Comparison of ENCODE assay signal across 12 cellular contexts in the genomic region with DNA sequence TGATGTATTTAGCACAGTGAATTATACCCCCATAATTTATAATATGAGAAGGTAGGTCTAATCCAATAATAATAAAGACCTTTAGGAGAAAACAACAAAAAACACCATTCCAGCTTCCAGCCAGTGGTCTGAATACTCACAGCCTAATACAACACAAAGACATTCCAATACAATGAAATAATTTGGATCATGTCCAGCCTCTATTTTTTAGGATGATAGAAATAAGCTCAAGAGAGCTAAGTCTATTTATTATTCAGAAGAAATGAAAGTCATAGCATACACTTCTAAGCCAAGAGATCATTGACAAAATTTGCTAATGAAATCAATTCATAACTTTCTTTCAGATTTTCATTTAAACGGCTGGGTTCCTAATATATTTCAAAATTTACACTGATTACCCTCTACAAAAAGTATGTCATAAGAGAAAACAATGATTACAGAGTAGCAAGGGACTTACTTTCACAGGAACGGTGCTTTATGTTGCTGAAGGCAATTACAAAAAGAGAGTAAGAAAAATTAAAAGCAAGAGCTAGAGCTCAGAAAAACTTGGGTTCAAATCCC. TPM values are rescaled to one million over a fixed set of nuclear protein-coding genes. Genes with fewer than 3 reads are reported as not detected.
DNase-seq lines count a peak whose midpoint lies in the region; ATAC-seq, FAIRE-seq and TF ChIP-seq lines count a peak whose summit lies in the region.
"Had no signal": no experiment of that assay in that cellular context is flagged by ENCODE, and none has a peak within 500 bp of the region (broad histone marks: within the 10 kb centered on the region; RNA-seq: fewer than 3 reads in every experiment).

No MANE protein-coding gene starts in this region.

- no peaks in the 10 kb centered on the region for H3K27me3 Mint-ChIP-seq in MCF 10A (ENCODE audit: insufficient read depth, unreplicated experiment)
- H3K27me3 Mint-ChIP-seq in naive thymus-derived CD8-positive, alpha-beta T cell = peaks cover 0 to 7% (median 4%) of the 10 kb centered on the region in 5 donors

- no peak overlapping the region for H2BK15ac ChIP-seq in IMR-90 (ENCODE audit: low read depth, low read length)

- peaks cover 55% of the 10 kb centered on the region for H3K79me2 ChIP-seq in keratinocyte (ENCODE audit: control insufficient read depth, insufficient read depth, low read length)

- H3K79me1 ChIP-seq in IMR-90 (ENCODE audit: low read depth in 1 of 2, low read length in 2 of 2) = peaks cover 52 to 71% of the 10 kb centered on the region in 2 experiments

- H3K4me3 ChIP-seq in IMR-90 (ENCODE audit: insufficient read depth, low read depth, low read length) (no peak overlapping the region), keratinocyte (ENCODE audit: control insufficient read depth in 2 of 3, extremely low read depth in 1 of 3, insufficient read depth in 2 of 3, low read depth in 1 of 3, low read length in 3 of 3) (no peak overlapping the region), stomach (no peak overlapping the region)
- H3K4me3 ChIP-seq: thoracic aorta had no signal

- no peak overlapping the region for H2BK20ac ChIP-seq in IMR-90 (ENCODE audit: low read depth, low read length)

- no peaks in the 10 kb centered on the region for H3K27me3 ChIP-seq in IMR-90 (ENCODE audit: control insufficient read depth, insufficient read depth, low read length)
- no peaks in the 10 kb centered on the region for H3K27me3 ChIP-seq in keratinocyte (ENCODE audit: control insufficient read depth, extremely low read depth, insufficient read depth, low read length)
- no peaks in the 10 kb centered on the region for H3K27me3 ChIP-seq in stomach

- no peak overlapping the region for H3K4me3 Mint-ChIP-seq in MCF 10A (ENCODE audit: unreplicated experiment)
- no peak overlapping the region for H3K4me3 Mint-ChIP-seq in naive thymus-derived CD8-positive, alpha-beta T cell

- POLR2A ChIA-PET in IMR-90 (lab: Charles Lee; ENCODE audit: unreplicated experiment) = no interaction called here
- POLR2A ChIA-PET in MCF 10A (lab: Yijun Ruan, JAX) = interaction anchor here (1.0 to 2.1 kb wide), 5 partner anchors 9 to 24 kb away, joined by 3 to 14 read pairs (median 3); no protein-coding TSS in a partner anchor
- POLR2A ChIA-PET in naive thymus-derived CD8-positive, alpha-beta T cell (lab: Charles Lee) = no interaction called here

- H3K18ac ChIP-seq in IMR-90 (ENCODE audit: low read depth, low read length) = no peak overlapping the region

- CTCF ChIA-PET in IMR-90 (lab: Yijun Ruan, JAX) = interaction anchor here (0.7 kb wide), 1 partner anchor 114 kb away, joined by 3 read pairs; no protein-coding TSS in a partner anchor
- CTCF ChIA-PET in MCF 10A (lab: Yijun Ruan, JAX) = interaction anchor here (0.7 to 2.8 kb wide), 4 partner anchors 13 to 90 kb away, joined by 3 to 10 read pairs (median 3); no protein-coding TSS in a partner anchor

- TF ChIP-seq EP300 in stomach (IDR thresholded peaks at IDR 0.05) = no peak

- peak; percentile 64 for DNase-seq in IMR-90
- peak; percentile 36 for DNase-seq in MCF 10A (ENCODE audit: unreplicated experiment)
- DNase-seq in keratinocyte (ENCODE audit: low read depth, low spot score) = no peak
- DNase-seq in stomach = no peak
- no peak for DNase-seq in NCI-H748 (lab: John Stamatoyannopoulos, UW; ENCODE audit: unreplicated experiment)
- DNase-seq in activated CD8-positive, alpha-beta memory T cell treated with anti-CD3 and anti-CD28 coated beads, Interleukin-2, amount 50 U/mL, for 4 hours = no peak
- no peak for DNase-seq in D721Med (ENCODE audit: insufficient read length, low spot score)
- no peak for DNase-seq in naive thymus-derived CD8-positive, alpha-beta T cell
- DNase-seq: activated naive CD4-positive, alpha-beta T cell treated with anti-CD3 and anti-CD28 coated beads, Interleukin-2, amount 50 U/mL, for 16 hours; NCI-H1092 had no signal

- TF ChIP-seq POLR2A in IMR-90 (IDR thresholded peaks at IDR 0.05; ENCODE audit: low read depth, low read length) = no peak
- TF ChIP-seq POLR2A in stomach (IDR thresholded peaks at IDR 0.05) = no peak

- peaks cover 17% of the 10 kb centered on the region for H4K20me1 ChIP-seq in IMR-90 (ENCODE audit: insufficient read depth, low read length)
- H4K20me1 ChIP-seq in keratinocyte (ENCODE audit: control insufficient read depth, extremely low read depth, insufficient read depth, low read length) = no peaks in the 10 kb centered on the region

- H3K9me3 ChIP-seq in IMR-90 (ENCODE audit: control insufficient read depth, insufficient read depth, low read length) = no peaks in the 10 kb centered on the region
- H3K9me3 ChIP-seq in keratinocyte (ENCODE audit: control insufficient read depth, low read depth, low read length) = no peaks in the 10 kb centered on the region
- H3K9me3 ChIP-seq in stomach = no peaks in the 10 kb centered on the region
- H3K9me3 ChIP-seq: thoracic aorta had no signal

- TF ChIP-seq CTCF in IMR-90 (conservative IDR thresholded peaks at IDR 0.05; ENCODE audit: low read depth, low read length) (no peak), MCF 10A (IDR thresholded peaks at IDR 0.05; ENCODE audit: unreplicated experiment) (no peak), keratinocyte (optimal IDR thresholded peaks at IDR 0.05 in 1 of 3, IDR thresholded peaks at IDR 0.05 in 1 of 3, conservative IDR thresholded peaks at IDR 0.05 in 1 of 3; ENCODE audit: extremely low read depth in 1 of 3, insufficient read depth in 2 of 3, low read length in 3 of 3) (no peak), stomach (IDR thresholded peaks at IDR 0.05) (no peak), D721Med (IDR thresholded peaks at IDR 0.05; ENCODE audit: insufficient read depth, missing control alignments) (no peak)

- no peaks in the 10 kb centered on the region for H3K9me3 Mint-ChIP-seq in MCF 10A (ENCODE audit: unreplicated experiment)
- peaks cover 0 to 4% (median 0%) of the 10 kb centered on the region in 9 donors for H3K9me3 Mint-ChIP-seq in naive thymus-derived CD8-positive, alpha-beta T cell

- no peaks in the 10 kb centered on the region for H3K36me3 Mint-ChIP-seq in MCF 10A (ENCODE audit: insufficient read depth, unreplicated experiment)
- H3K36me3 Mint-ChIP-seq in naive thymus-derived CD8-positive, alpha-beta T cell = no peaks in the 10 kb centered on the region

- no peak overlapping the region for H2AK5ac ChIP-seq in IMR-90 (ENCODE audit: low read depth, low read length)

- H3K56ac ChIP-seq in IMR-90 (ENCODE audit: extremely low read depth, insufficient read depth, low read length) = no peak overlapping the region

- H3K9me1 ChIP-seq in IMR-90 (ENCODE audit: insufficient read depth, low read length) (peaks cover 6% of the 10 kb centered on the region), keratinocyte (ENCODE audit: control insufficient read depth, extremely low read depth, insufficient read depth, low read length) (no peaks in the 10 kb centered on the region)

- peak; percentile 24 for ATAC-seq in IMR-90 (ENCODE audit: low read depth)
- no peak for ATAC-seq in naive thymus-derived CD8-positive, alpha-beta T cell
- ATAC-seq: sciatic nerve had no signal

- H2BK120ac ChIP-seq in IMR-90 (ENCODE audit: low read depth, low read length) = no peak overlapping the region

- H3K9ac ChIP-seq in IMR-90 (ENCODE audit: low read depth, low read length) = no peak overlapping the region
- no peak overlapping the region for H3K9ac ChIP-seq in keratinocyte (ENCODE audit: control insufficient read depth, extremely low read depth, insufficient read depth, low read length)

- in situ Hi-C loops in IMR-90 (cut with MboI; ENCODE audit: low sequenced_read_pairs) = no loop called here

- no peak overlapping the region for H4K8ac ChIP-seq in IMR-90 (ENCODE audit: low read depth in 2 of 2, low read length in 2 of 2)

- H2AK9ac ChIP-seq in IMR-90 (replicated peaks; ENCODE audit: low read depth, low read length, poor library complexity) = no peak overlapping the region

- H3K27ac Mint-ChIP-seq in MCF 10A (ENCODE audit: low read depth, unreplicated experiment) = no peak overlapping the region
- no peak overlapping the region for H3K27ac Mint-ChIP-seq in naive thymus-derived CD8-positive, alpha-beta T cell

- H3K4ac ChIP-seq in IMR-90 (ENCODE audit: low read depth, low read length) = no peak overlapping the region

- no peak overlapping the region for H4K5ac ChIP-seq in IMR-90 (ENCODE audit: low read depth, low read length)

- dilution Hi-C loops in IMR-90 (cut with HindIII; ENCODE audit: low sequenced_read_pairs, unreplicated experiment) = no loop called here
- dilution Hi-C loops in keratinocyte (cut with MboI; ENCODE audit: extremely low pct_ligation_motif_present, low sequenced_read_pairs) = no loop called here

- H3K23ac ChIP-seq in IMR-90 (ENCODE audit: low read depth, low read length) = no peak overlapping the region

- peaks cover 1% of the 10 kb centered on the region; the same call in 1 of the 2 replicates for H3K36me3 ChIP-seq in IMR-90 (ENCODE audit: control insufficient read depth, insufficient read depth, low read length)
- H3K36me3 ChIP-seq in keratinocyte (ENCODE audit: control insufficient read depth in 2 of 2, extremely low read depth in 1 of 2, insufficient read depth in 2 of 2, low read length in 2 of 2) = peaks cover 0 to under 1% of the 10 kb centered on the region in 2 experiments
- H3K36me3 ChIP-seq in stomach = no peaks in the 10 kb centered on the region
- H3K36me3 ChIP-seq: thoracic aorta had no signal

- no peak overlapping the region for H2AFZ ChIP-seq in IMR-90 (replicated peaks; ENCODE audit: low read length, poor library complexity)
- no peak overlapping the region for H2AFZ ChIP-seq in keratinocyte (ENCODE audit: control insufficient read depth, low read length)

- FAIRE-seq in keratinocyte (lab: Jason Lieb, UNC) = no peak
- no peak for FAIRE-seq in D721Med (lab: Jason Lieb, UNC)

- intact Hi-C loops in IMR-90 (cut with micrococcal nuclease) (no loop called here), MCF 10A (cut with micrococcal nuclease) (no loop called here), stomach (cut with DNase I; ENCODE audit: low total_unique reads) (no loop called here)

- peaks cover 22% of the 10 kb centered on the region for H3K4me1 Mint-ChIP-seq in MCF 10A (ENCODE audit: insufficient read depth, unreplicated experiment)
- no peaks in the 10 kb centered on the region for H3K4me1 Mint-ChIP-seq in naive thymus-derived CD8-positive, alpha-beta T cell

- H3K4me1 ChIP-seq in IMR-90 (ENCODE audit: control insufficient read depth, insufficient read depth, low read length) (peaks cover 21% of the 10 kb centered on the region), keratinocyte (ENCODE audit: control insufficient read depth, extremely low read depth, insufficient read depth, low read length) (peaks cover 22% of the 10 kb centered on the region), stomach (peaks cover 7 to 87% (median 55%) of the 10 kb centered on the region in 4 donors)

- TF ChIP-seq RAD21 in IMR-90 (IDR thresholded peaks at IDR 0.05; ENCODE audit: low read length) = no peak

- no peak overlapping the region; the same call in 1 of the 2 replicates for H4K91ac ChIP-seq in IMR-90 (ENCODE audit: insufficient read depth, low read depth, low read length)

- H3K27ac ChIP-seq in IMR-90 (ENCODE audit: insufficient read depth, low read length) = no peak overlapping the region
- H3K27ac ChIP-seq in keratinocyte (ENCODE audit: control insufficient read depth, insufficient read depth, low read length) = no peak overlapping the region
- H3K27ac ChIP-seq in stomach = peak overlapping the region in 4 of 5 donors; percentile 9 to 63 (median 48)
- H3K27ac ChIP-seq: thoracic aorta had no signal

- H3K4me2 ChIP-seq in IMR-90 (ENCODE audit: low read depth, low read length) = no peak overlapping the region; the same call in 1 of the 2 replicates
- H3K4me2 ChIP-seq in keratinocyte (ENCODE audit: control insufficient read depth, extremely low read depth, insufficient read depth, low read depth, low read length) = peak overlapping the region; percentile 23

- whole genome bisulfite sequencing in IMR-90 (ENCODE audit: extremely low coverage in 2 of 2, insufficient read length in 1 of 2), 2 experiments = no CpG with 5 or more reads among the region's 2 CpGs
- WGBS in stomach, 5 donors = 38 to 64% (median 49%) methylated on average over 2 of the region's 2 CpGs

- no peak overlapping the region for H2BK5ac ChIP-seq in IMR-90 (ENCODE audit: low read depth, low read length, poor library complexity, severe bottlenecking)

- no TSS peak for BruUV-seq in IMR-90 (replicated peaks; lab: Mats Ljungman, UMichigan)
- BruUV-seq in MCF 10A (replicated peaks; lab: Mats Ljungman, UMichigan) = no TSS peak

- H3K14ac ChIP-seq in IMR-90 (replicated peaks; ENCODE audit: low read depth, low read length) = no peak overlapping the region

RNA-seq across cellular contexts. Expression of gene WLS, which starts 25.1 kb away (rescaled TPM):
- 139 and 157 TPM in 2 replicates for total RNA-seq in IMR-90 (2012; rRNA removed)
- polyA plus RNA-seq in IMR-90 (2012; rRNA removed) = 105 and 152 TPM in 2 replicates
- 50.8 and 60.3 TPM in 2 replicates for polyA plus RNA-seq in IMR-90 (2012; cell fraction: cytosol; rRNA removed)
- 47.7 and 165 TPM in 2 replicates for polyA plus RNA-seq in IMR-90 (2012; cell fraction: nucleus; rRNA removed; ENCODE audit: low replicate concordance)
- 34.7 and 37.8 TPM in 2 replicates for total RNA-seq in MCF 10A (2022)
- 59.5 to 92.4 TPM (median 73.7 TPM) in 3 replicates for polyA plus RNA-seq in keratinocyte
- polyA plus RNA-seq in keratinocyte (2011; ENCODE audit: low read depth) = 14.1 TPM
- polyA plus RNA-seq in keratinocyte (2011; cell fraction: cytosol; rRNA removed) = 33.4 and 56.9 TPM in 2 replicates
- polyA plus RNA-seq in keratinocyte (2011; cell fraction: nucleus; rRNA removed) = 101 and 111 TPM in 2 replicates
- polyA plus RNA-seq in keratinocyte (2012; ENCODE audit: low replicate concordance) = 34.8 and 57.5 TPM in 2 replicates
- 60.5 to 166 TPM (median 119 TPM) in 3 replicates for polyA minus RNA-seq in keratinocyte
- polyA minus RNA-seq in keratinocyte (2011; cell fraction: cytosol; rRNA and poly(A)+ RNA removed) = 33.4 TPM
- polyA minus RNA-seq in keratinocyte (2011; cell fraction: nucleus; rRNA and poly(A)+ RNA removed) = 85.2 and 147 TPM in 2 replicates
- total RNA-seq in stomach = 100 to 1,000 TPM in 2 of 5 donors, 10 to 100 TPM in 3; 56.2 to 194 (median 92.2) TPM
- 10 to 100 TPM; 17.9 to 50.8 (median 37.9) TPM for polyA plus RNA-seq in stomach
- total RNA-seq in naive thymus-derived CD8-positive, alpha-beta T cell = not detected
- polyA plus RNA-seq in naive thymus-derived CD8-positive, alpha-beta T cell = not detected

Comparison
In these comparisons a context has a peak if more than half of its experiments do, and no peak if none do; other contexts are left out.
1. DNase-seq: peak in IMR-90 (single experiment) and MCF 10A (single experiment); none in keratinocyte (single experiment), stomach (single experiment), NCI-H748 (single experiment), activated CD8-positive, alpha-beta memory T cell treated with anti-CD3 and anti-CD28 coated beads, Interleukin-2, amount 50 U/mL, for 4 hours (single experiment), D721Med (single experiment) and naive thymus-derived CD8-positive, alpha-beta T cell (0 of 10).
2. H3K27ac ChIP-seq: peak in stomach (4 of 5); none in IMR-90 (single experiment) and keratinocyte (single experiment).
3. RNA of gene WLS, which starts 25.1 kb away (total RNA-seq): 139 to 157 TPM in IMR-90, 56.2 to 194 TPM in stomach and 34.7 to 37.8 TPM in MCF 10A; not detected in naive thymus-derived CD8-positive, alpha-beta T cell; every median in the first group is over 10 times any median in the second.